In genomic region chr18:9912285-9912684, GRCh38 we compare ENCODE assay signal across 9 cellular contexts. TPM values are rescaled to one million over a fixed set of nuclear protein-coding genes. Genes with fewer than 3 reads are reported as not detected.
"Had no signal": no experiment of that assay in that cellular context is flagged by ENCODE, and none has a peak within 500 bp of the region (broad histone marks: within the 10 kb centered on the region; RNA-seq: fewer than 3 reads in every experiment).

No MANE protein-coding gene starts in this region.

RNA-seq across cellular contexts. Expression of gene TXNDC2, which starts 26.5 kb away (rescaled TPM):
- total RNA-seq: activated CD4-positive, alpha-beta memory T cell treated with anti-CD3 and anti-CD28 coated beads for 36 hours; activated naive CD8-positive, alpha-beta T cell treated with anti-CD3 and anti-CD28 coated beads, Interleukin-2, amount 10 ng/mL, durations not matched to agents 7 days and 5 days; colonic mucosa; gastrocnemius medialis; left ventricle myocardium superior; mammary epithelial cell; renal cortical epithelial cell; sciatic nerve; T-helper 1 cell treated with Interleukin-12 subunit alpha and Interleukin-12 subunit beta and Interleukin-4 antibody, amounts not matched to agents 30 ng/mL and 1 ng/mL, for 36 hours had no signal
